17 cellular contexts compared by ENCODE assay signal in genomic region chr10:43000021-43000411, GRCh38.
A peak's percentile ranks its signal among the peaks of the same experiment; 100 is the strongest.
DNase-seq lines count a peak whose midpoint lies in the region; ATAC-seq and TF ChIP-seq lines count a peak whose summit lies in the region.
"Had no signal": no experiment of that assay in that cellular context is flagged by ENCODE, and none has a peak within 500 bp of the region (broad histone marks: within the 10 kb centered on the region; RNA-seq: fewer than 3 reads in every experiment).

No MANE protein-coding gene starts in this region.

- H3K4me3 Mint-ChIP-seq in Caco-2 (ENCODE audit: unreplicated experiment) = no peak overlapping the region
- H3K4me3 Mint-ChIP-seq: CD8-positive, alpha-beta T cell; H9 had no signal

- CTCF ChIA-PET in Caco-2 (lab: Charles Lee) = no interaction called here

- no peaks in the 10 kb centered on the region for H3K4me1 ChIP-seq in Caco-2
- H3K4me1 ChIP-seq in sigmoid colon = no peaks in the 10 kb centered on the region
- H3K4me1 ChIP-seq in trophoblast cell (ENCODE audit: control insufficient read depth in 1 of 2, insufficient read depth in 2 of 2, low read length in 2 of 2) = no peaks in the 10 kb centered on the region

- no peak overlapping the region for H4K91ac ChIP-seq in trophoblast cell (ENCODE audit: low read depth, low read length)

- H2BK5ac ChIP-seq in trophoblast cell (ENCODE audit: low read depth, low read length, poor library complexity) = no peak overlapping the region

- no peak overlapping the region for H2AFZ ChIP-seq in trophoblast cell (ENCODE audit: insufficient read depth, low read length, poor library complexity)
- H2AFZ ChIP-seq: GM23248 had no signal

- H3K4me3 ChIP-seq in Caco-2 (ENCODE audit: low read depth, low read length) (no peak overlapping the region), sigmoid colon (no peak overlapping the region), trophoblast cell (ENCODE audit: low read depth, low read length) (no peak overlapping the region)
- H3K4me3 ChIP-seq: GM12878, GM23248 had no signal

- BruUV-seq in Caco-2 (replicated peaks; lab: Mats Ljungman, UMichigan) = no TSS peak

- H3K14ac ChIP-seq in trophoblast cell (ENCODE audit: low read length) = no peak overlapping the region

- H3K36me3 ChIP-seq in Caco-2 (ENCODE audit: control insufficient read depth, insufficient read depth, low read length) (no peaks in the 10 kb centered on the region), sigmoid colon (no peaks in the 10 kb centered on the region), trophoblast cell (ENCODE audit: control insufficient read depth in 1 of 2, insufficient read depth in 2 of 2, low read length in 2 of 2) (no peaks in the 10 kb centered on the region)
- H3K36me3 ChIP-seq: BE2C had no signal

- no peak overlapping the region for H4K8ac ChIP-seq in trophoblast cell (ENCODE audit: low read depth, low read length)

- no peaks in the 10 kb centered on the region for H3K4me1 Mint-ChIP-seq in Caco-2 (ENCODE audit: low read depth, unreplicated experiment)
- H3K4me1 Mint-ChIP-seq: H9 had no signal

- POLR2A ChIA-PET in Caco-2 (lab: Charles Lee) = no interaction called here

- TF ChIP-seq POLR2A in sigmoid colon (IDR thresholded peaks at IDR 0.05) = no peak

- H3K27ac ChIP-seq in sigmoid colon (no peak overlapping the region), trophoblast cell (ENCODE audit: low read depth, low read length) (no peak overlapping the region)
- H3K27ac ChIP-seq: C4-2B, GM23248 had no signal

- no peaks in the 10 kb centered on the region for H3K79me2 ChIP-seq in trophoblast cell (ENCODE audit: control insufficient read depth, insufficient read depth, low read length, poor library complexity)

- H3K27ac Mint-ChIP-seq in Caco-2 (ENCODE audit: unreplicated experiment) = no peak overlapping the region
- H3K27ac Mint-ChIP-seq: CD8-positive, alpha-beta T cell; H9 had no signal

- DNase-seq in activated effector memory CD4-positive, alpha-beta T cell treated with anti-CD3 and anti-CD28 coated beads, Interleukin-2, amount 50 U/mL, for 16 hours = peak; percentile 51
- DNase-seq in activated effector memory CD4-positive, alpha-beta T cell treated with Interleukin-2 at 50 U/mL for 16 hours = no peak
- DNase-seq in Caco-2 (peak; percentile 1 to 28), epidermal melanocyte (ENCODE audit: insufficient read length, low spot score) (peak; percentile 7), sigmoid colon (peak; percentile 40), trophoblast cell (no peak)
- no peak for DNase-seq in activated CD4-positive, alpha-beta T cell treated with anti-CD3 and anti-CD28 coated beads for 1 hour
- DNase-seq: BE2C, COR-L47, DMS53, GM23248, H9, IMR-90 had no signal

- no peak for ATAC-seq in GM19324 (IDR thresholded peaks at IDR 0.05; ENCODE audit: low FRiP score, unreplicated experiment)
- ATAC-seq: CD8-positive, alpha-beta T cell; GM12878 had no signal

- H3K27me3 ChIP-seq in Caco-2 (replicated peaks; ENCODE audit: control insufficient read depth, insufficient read depth, low read length) (0 out of 2 replicates have a peak, but pooled peaks cover 1% of the 10 kb centered on the region), sigmoid colon (no peaks in the 10 kb centered on the region), trophoblast cell (ENCODE audit: insufficient read depth, low read length) (no peaks in the 10 kb centered on the region)
- H3K27me3 ChIP-seq: BE2C had no signal

- no peak for TF ChIP-seq EP300 in sigmoid colon (IDR thresholded peaks at IDR 0.05)

- no peak overlapping the region for H2BK120ac ChIP-seq in trophoblast cell (ENCODE audit: insufficient read depth, low read length, poor library complexity)

- H3K4ac ChIP-seq in trophoblast cell (ENCODE audit: low read depth, low read length) = no peak overlapping the region

- H3K79me1 ChIP-seq in trophoblast cell (ENCODE audit: low read length) = no peaks in the 10 kb centered on the region

- H3K9me3 ChIP-seq in Caco-2 = no peaks in the 10 kb centered on the region
- no peaks in the 10 kb centered on the region for H3K9me3 ChIP-seq in sigmoid colon
- peaks cover 3% of the 10 kb centered on the region for H3K9me3 ChIP-seq in trophoblast cell (ENCODE audit: insufficient read depth, low read depth, low read length)
- H3K9me3 ChIP-seq: BE2C had no signal

- peaks cover 6% of the 10 kb centered on the region for H3K27me3 Mint-ChIP-seq in Caco-2 (ENCODE audit: insufficient read depth, unreplicated experiment)

- TF ChIP-seq CTCF in Caco-2 (IDR thresholded peaks at IDR 0.05; ENCODE audit: insufficient read depth in 1 of 2, low read depth in 1 of 2, low read length in 1 of 2, severe bottlenecking in 1 of 2, unreplicated experiment in 1 of 2) = no peak
- TF ChIP-seq CTCF in sigmoid colon (IDR thresholded peaks at IDR 0.05) = no peak

- no peak overlapping the region for H2BK12ac ChIP-seq in trophoblast cell (ENCODE audit: low read length)

- H3K18ac ChIP-seq in trophoblast cell (ENCODE audit: low read length) = no peak overlapping the region

- no peaks in the 10 kb centered on the region for H3K36me3 Mint-ChIP-seq in Caco-2 (ENCODE audit: insufficient read depth, unreplicated experiment)
- H3K36me3 Mint-ChIP-seq: CD8-positive, alpha-beta T cell had no signal

- no peak overlapping the region for H3K9ac ChIP-seq in trophoblast cell (ENCODE audit: low read length)
- H3K9ac ChIP-seq: GM23248 had no signal

- H2AK5ac ChIP-seq in trophoblast cell (ENCODE audit: low read length) = no peak overlapping the region

- H4K12ac ChIP-seq in trophoblast cell (ENCODE audit: low read depth, low read length) = no peak overlapping the region

- intact Hi-C loops in Caco-2 (cut with micrococcal nuclease; ENCODE audit: unreplicated experiment) (no loop called here), sigmoid colon (cut with DNase I) (no loop called here)

- H3K23ac ChIP-seq in trophoblast cell (ENCODE audit: low read length) = no peak overlapping the region

- 95 to 96% methylated on average over 3 of the region's 3 CpGs for WGBS in sigmoid colon, 2 donors
- no CpG with 5 or more reads among the region's 3 CpGs for WGBS in trophoblast cell (ENCODE audit: extremely low coverage, insufficient coverage, insufficient read length)

- no peaks in the 10 kb centered on the region for H3K9me3 Mint-ChIP-seq in Caco-2 (ENCODE audit: unreplicated experiment)
- H3K9me3 Mint-ChIP-seq: CD8-positive, alpha-beta T cell; H9 had no signal

- H3K4me2 ChIP-seq in trophoblast cell (ENCODE audit: low read length) = no peak overlapping the region

Comparison
In these comparisons a context has a peak if more than half of its experiments do, and no peak if none do; other contexts are left out.
1. DNase-seq: peak in activated effector memory CD4-positive, alpha-beta T cell treated with anti-CD3 and anti-CD28 coated beads, Interleukin-2, amount 50 U/mL, for 16 hours (single experiment), Caco-2 (2 of 2), epidermal melanocyte (single experiment) and sigmoid colon (single experiment); none in activated effector memory CD4-positive, alpha-beta T cell treated with Interleukin-2 at 50 U/mL for 16 hours (single experiment), trophoblast cell (0 of 2) and activated CD4-positive, alpha-beta T cell treated with anti-CD3 and anti-CD28 coated beads for 1 hour (single experiment).